In genomic region chr10:72039377-72039776, GRCh38 we compare ENCODE assay signal across 2 cellular contexts.
TF ChIP-seq lines count a peak whose summit lies in the region.

No MANE protein-coding gene starts in this region.

TF ChIP-seq in HepG2, 621 proteins besides CTCF, POLR2A, EP300 and RAD21 (continued from another document):
- no peak for TF ChIP-seq ZNF276 (CRISPR knock-in tag; IDR thresholded peaks at IDR 0.05; ENCODE audit: low read depth)

TF ChIP-seq in WTC11, 78 proteins besides CTCF, POLR2A, EP300 and RAD21 (continued from another document):
- TF ChIP-seq NFATC4 (CRISPR knock-in tag; IDR thresholded peaks at IDR 0.05) (no peak), ERG (CRISPR knock-in tag; IDR thresholded peaks at IDR 0.05) (no peak), E2F4 (CRISPR knock-in tag; IDR thresholded peaks at IDR 0.05; ENCODE audit: borderline replicate concordance, low read depth) (no peak), ZNF416 (CRISPR knock-in tag; IDR thresholded peaks at IDR 0.05) (no peak), MXD4 (CRISPR knock-in tag; IDR thresholded peaks at IDR 0.05; ENCODE audit: borderline replicate concordance) (no peak), E2F1 (CRISPR knock-in tag; IDR thresholded peaks at IDR 0.05) (no peak), ATF3 (CRISPR knock-in tag; conservative IDR thresholded peaks at IDR 0.05) (no peak), ZNF512 (CRISPR knock-in tag; IDR thresholded peaks at IDR 0.05; ENCODE audit: borderline replicate concordance) (no peak), E2F5 (CRISPR knock-in tag; IDR thresholded peaks at IDR 0.05) (no peak), SMAD3 (CRISPR knock-in tag; IDR thresholded peaks at IDR 0.05; ENCODE audit: borderline replicate concordance) (no peak), ZNF263 (CRISPR knock-in tag; IDR thresholded peaks at IDR 0.05; ENCODE audit: low read depth) (no peak)
